ENCODE assay signal across 8 cellular contexts in genomic region chr4:76949293-76950051, GRCh38.
DNase-seq lines count a peak whose midpoint lies in the region; ATAC-seq lines count a peak whose summit lies in the region.

SEPTIN11 (plus strand) TSS chr4:76949752; CDS start chr4:76949904, 152 bp downstream.

- peak; percentile 96 for DNase-seq in AG08396 (ENCODE audit: low spot score)
- peak; percentile 16 for DNase-seq in NCI-H345 treated with DMSO at 0.1 percent for 48 hours (lab: John Stamatoyannopoulos, UW; ENCODE audit: unreplicated experiment)
- peak; percentile 66 for DNase-seq in activated CD4-positive, CD25-positive, alpha-beta regulatory T cell treated with anti-CD3 and anti-CD28 coated beads, Interleukin-2, amount 50 U/mL, for 16 hours (ENCODE audit: low read depth, low spot score)
- peak; percentile 80 for DNase-seq in central memory CD4-positive, alpha-beta T cell
- DNase-seq in islet precursor cell, result peak; percentile 96
- peak; percentile 72 for DNase-seq in stimulated activated CD4-positive, alpha-beta T cell treated with anti-CD3 and anti-CD28 coated beads, Interleukin-12 subunit alpha, Interleukin-12 subunit beta, amount 100 ng/mL, for 4 hours

- ATAC-seq in GM19023 (IDR thresholded peaks at IDR 0.05; ENCODE audit: unreplicated experiment), result peak; percentile 71
- peak; percentile 69 for ATAC-seq in HG03196 (IDR thresholded peaks at IDR 0.05; ENCODE audit: unreplicated experiment)

Comparison
In these comparisons a context has a peak if more than half of its experiments do, and no peak if none do; other contexts are left out.
1. Peak in every context shown above with its lines: DNase-seq and ATAC-seq.
2. DNase-seq: peak in every context shown above with its lines; median percentile 96 in AG08396; 96 in islet precursor cell; 80 in central memory CD4-positive, alpha-beta T cell; 72 in stimulated activated CD4-positive, alpha-beta T cell treated with anti-CD3 and anti-CD28 coated beads, Interleukin-12 subunit alpha, Interleukin-12 subunit beta, amount 100 ng/mL, for 4 hours; 66 in activated CD4-positive, CD25-positive, alpha-beta regulatory T cell treated with anti-CD3 and anti-CD28 coated beads, Interleukin-2, amount 50 U/mL, for 16 hours; 16 in NCI-H345 treated with DMSO at 0.1 percent for 48 hours.